In the genomic region with DNA sequence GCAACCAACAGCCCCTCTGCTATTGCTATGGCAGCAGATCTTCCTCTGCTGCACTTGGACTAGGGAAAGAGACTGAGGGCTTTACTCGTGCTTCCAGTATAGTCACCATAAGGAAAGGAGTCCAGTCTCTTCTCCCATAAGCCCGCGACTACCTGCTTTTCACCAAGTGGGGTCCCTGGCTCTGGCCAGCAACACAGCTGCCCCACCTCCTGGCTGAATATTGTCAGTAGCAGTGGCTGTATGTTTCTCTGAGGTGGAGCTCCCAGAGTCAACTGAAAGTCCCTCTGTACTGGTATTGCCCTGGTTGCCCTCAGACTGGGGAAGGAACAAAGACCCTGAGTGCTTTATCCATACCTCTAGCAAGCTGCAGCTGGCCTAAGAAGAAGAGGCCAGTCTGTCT, we compare ENCODE assay signal across 30 cellular contexts.
"Had no signal": no experiment of that assay in that cellular context is flagged by ENCODE, and none has a peak within 500 bp of the region (broad histone marks: within the 10 kb centered on the region; RNA-seq: fewer than 3 reads in every experiment).

No MANE protein-coding gene starts in this region.

- H3K4me1 Mint-ChIP-seq: activated CD4-positive, alpha-beta T cell treated with anti-CD3 and anti-CD28 coated beads, Interleukin-2, amount 10 ng/mL, durations not matched to agents 7 days and 5 days; activated T-helper 17 cell treated with anti-CD3 and anti-CD28 coated beads, Interleukin-2, amount 50 U/mL, for 72 hours; central memory CD8-positive, alpha-beta T cell; T-helper 17 cell had no signal

- H3K4me1 ChIP-seq: esophagus squamous epithelium, gastroesophageal sphincter had no signal

- H3K27me3 Mint-ChIP-seq: activated CD4-positive, alpha-beta T cell treated with anti-CD3 and anti-CD28 coated beads, Interleukin-2, amount 10 ng/mL, durations not matched to agents 7 days and 5 days; activated CD8-positive, alpha-beta T cell treated with anti-CD3 and anti-CD28 coated beads for 36 hours; activated naive CD8-positive, alpha-beta T cell; activated T-helper 17 cell treated with anti-CD3 and anti-CD28 coated beads, Interleukin-2, amount 50 U/mL, for 72 hours; central memory CD8-positive, alpha-beta T cell; dendritic cell treated with granulocyte-macrophage colony-stimulating factor and Interleukin-4, amounts not matched to agents 40 ng/mL and 50 ng/mL, for 4 days; T-helper 17 cell had no signal

- ATAC-seq: activated CD8-positive, alpha-beta T cell treated with anti-CD3 and anti-CD28 coated beads for 36 hours; activated T-cell treated with anti-CD3 and anti-CD28 coated beads, Interleukin-2, amount 50 U/mL, for 4 hours; activated T-helper 17 cell treated with anti-CD3 and anti-CD28 coated beads, Interleukin-2, amount 50 U/mL, for 72 hours; gastroesophageal sphincter; T-helper 17 cell had no signal

- H3K27me3 ChIP-seq: brain microvascular endothelial cell, dorsolateral prefrontal cortex, esophagus squamous epithelium had no signal

- H3K9me3 ChIP-seq: esophagus squamous epithelium had no signal

- H3K36me3 ChIP-seq: brain microvascular endothelial cell, esophagus squamous epithelium, gastroesophageal sphincter had no signal

- H3K4me3 ChIP-seq: coronary artery, dorsolateral prefrontal cortex, esophagus squamous epithelium, gastroesophageal sphincter had no signal

- H3K4me3 Mint-ChIP-seq: activated CD4-positive, alpha-beta T cell treated with anti-CD3 and anti-CD28 coated beads, Interleukin-2, amount 10 ng/mL, durations not matched to agents 7 days and 5 days; activated CD8-positive, alpha-beta T cell treated with anti-CD3 and anti-CD28 coated beads for 36 hours; activated naive CD8-positive, alpha-beta T cell; activated T-cell treated with anti-CD3 and anti-CD28 coated beads, Interleukin-2, amount 50 U/mL, for 4 hours; activated T-helper 17 cell treated with anti-CD3 and anti-CD28 coated beads, Interleukin-2, amount 50 U/mL, for 72 hours; central memory CD8-positive, alpha-beta T cell; dendritic cell treated with granulocyte-macrophage colony-stimulating factor and Interleukin-4, amounts not matched to agents 40 ng/mL and 50 ng/mL, for 4 days; T-helper 17 cell; T-helper 2 cell treated with Interferon-gamma antibody and Interleukin-4, amounts not matched to agents 5 μg/mL and 100 μg/mL, for 36 hours had no signal

- H3K9me3 Mint-ChIP-seq: activated CD4-positive, alpha-beta T cell treated with anti-CD3 and anti-CD28 coated beads, Interleukin-2, amount 10 ng/mL, durations not matched to agents 7 days and 5 days had no signal

- H3K27ac Mint-ChIP-seq: activated CD4-positive, alpha-beta T cell treated with anti-CD3 and anti-CD28 coated beads, Interleukin-2, amount 10 ng/mL, durations not matched to agents 7 days and 5 days; activated CD8-positive, alpha-beta T cell treated with anti-CD3 and anti-CD28 coated beads for 36 hours; activated naive CD8-positive, alpha-beta T cell; activated T-helper 17 cell treated with anti-CD3 and anti-CD28 coated beads, Interleukin-2, amount 50 U/mL, for 72 hours; dendritic cell treated with granulocyte-macrophage colony-stimulating factor and Interleukin-4, amounts not matched to agents 40 ng/mL and 50 ng/mL, for 4 days; T-helper 17 cell; T-helper 2 cell treated with Interferon-gamma antibody and Interleukin-4, amounts not matched to agents 5 μg/mL and 100 μg/mL, for 36 hours had no signal

- H3K36me3 Mint-ChIP-seq: activated naive CD8-positive, alpha-beta T cell had no signal

- H3K27ac ChIP-seq: brain microvascular endothelial cell, coronary artery, dorsolateral prefrontal cortex, esophagus squamous epithelium, gastroesophageal sphincter had no signal

- DNase-seq: activated CD4-positive, alpha-beta T cell treated with anti-CD3 and anti-CD28 coated beads for 1 hour; activated CD4-positive, alpha-beta T cell treated with anti-CD3 and anti-CD28 coated beads for 4 hours; activated CD4-positive, alpha-beta T cell treated with anti-CD3 and anti-CD28 coated beads, Interleukin-2, amount 10 ng/mL, durations not matched to agents 7 days and 5 days; activated CD4-positive, alpha-beta T cell treated with anti-CD3 and anti-CD28 coated beads, Interleukin-2, amount 50 U/mL, for 4 hours; activated CD8-positive, alpha-beta memory T cell treated with anti-CD3 and anti-CD28 coated beads for 24 hours; activated CD8-positive, alpha-beta T cell treated with anti-CD3 and anti-CD28 coated beads for 36 hours; activated effector memory CD4-positive, alpha-beta T cell treated with Interleukin-2 at 50 U/mL for 16 hours; activated gamma-delta T cell treated with Interleukin-2 at 50 U/mL for 16 hours; activated naive CD4-positive, alpha-beta T cell treated with anti-CD3 and anti-CD28 coated beads, Interleukin-2, amount 50 U/mL, for 16 hours; activated naive CD4-positive, alpha-beta T cell treated with Interleukin-2 at 50 U/mL for 16 hours; activated T-cell treated with anti-CD3 and anti-CD28 coated beads, Interleukin-2, amount 50 U/mL, for 4 hours; amniotic stem cell; anterior cingulate cortex; brain microvascular endothelial cell; dorsolateral prefrontal cortex; effector memory CD4-positive, alpha-beta T cell; erythroblast; esophagus squamous epithelium; foreskin melanocyte; head of caudate nucleus; hippocampal formation; T-helper 17 cell; T1000 had no signal
